In the genomic region with DNA sequence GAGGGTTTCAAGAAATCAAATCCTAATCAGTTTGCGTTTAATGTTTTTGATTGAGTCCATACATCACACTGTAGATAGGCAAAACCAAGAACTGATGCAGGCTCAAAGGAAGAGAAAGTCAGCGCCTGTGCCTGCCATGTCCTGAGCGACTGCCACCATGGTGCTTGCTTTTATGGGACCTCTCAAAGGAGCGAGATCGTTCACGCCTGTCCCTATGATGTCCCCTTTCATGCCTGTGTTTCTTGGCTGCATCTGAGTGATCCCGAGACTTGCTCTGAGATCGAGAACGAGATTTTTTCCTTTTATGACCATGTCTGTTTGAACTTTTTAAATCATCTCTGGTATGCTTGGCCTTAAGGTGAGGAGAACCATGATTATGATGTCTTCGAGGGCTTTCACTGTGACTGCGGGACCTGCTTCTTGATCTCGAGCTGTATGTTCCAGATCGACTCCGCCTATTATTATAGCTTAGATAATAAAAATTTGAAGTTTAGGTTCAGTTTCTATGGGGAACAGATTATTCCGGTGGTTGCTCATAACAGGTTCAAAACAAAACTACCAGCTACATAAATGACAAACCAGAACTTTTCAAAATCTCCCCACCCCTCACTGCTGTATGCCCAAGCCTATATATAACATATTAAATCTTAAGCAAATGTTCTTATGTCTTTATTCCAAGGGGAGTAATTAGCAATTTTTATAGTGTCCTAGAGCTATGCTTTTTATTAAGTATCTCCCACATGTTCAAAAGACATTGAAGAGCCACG, we compare ENCODE assay signal across 17 cellular contexts. TPM values are rescaled to one million over a fixed set of nuclear protein-coding genes. Genes with fewer than 3 reads are reported as not detected.
DNase-seq lines count a peak whose midpoint lies in the region; ATAC-seq, FAIRE-seq and TF ChIP-seq lines count a peak whose summit lies in the region.
"Had no signal": no experiment of that assay in that cellular context is flagged by ENCODE, and none has a peak within 500 bp of the region (broad histone marks: within the 10 kb centered on the region; RNA-seq: fewer than 3 reads in every experiment).

No MANE protein-coding gene starts in this region.

- H3K9me3 ChIP-seq in kidney (ENCODE audit: control insufficient read depth in 1 of 2, low read length in 2 of 2) (no peaks in the 10 kb centered on the region), esophagus squamous epithelium (no peaks in the 10 kb centered on the region)
- H3K9me3 ChIP-seq: A549 had no signal

- no peak for FAIRE-seq in kidney (lab: Jason Lieb, UNC)
- FAIRE-seq: A549, bronchial epithelial cell had no signal

- H3K27ac ChIP-seq in kidney (ENCODE audit: low read depth in 2 of 2, low read length in 2 of 2): no peak overlapping the region
- H3K27ac ChIP-seq in esophagus squamous epithelium: no peak overlapping the region
- H3K27ac ChIP-seq: A549 had no signal

- TF ChIP-seq CTCF in HFFc6 (IDR thresholded peaks at IDR 0.05) (no peak), kidney (IDR thresholded peaks at IDR 0.05; ENCODE audit: borderline replicate concordance, extremely low read depth, insufficient read depth) (no peak), esophagus squamous epithelium (IDR thresholded peaks at IDR 0.05) (no peak)

- H3K9me3 Mint-ChIP-seq in activated CD4-positive, alpha-beta T cell treated with anti-CD3 and anti-CD28 coated beads, Interleukin-2, amount 10 ng/mL, durations not matched to agents 24 days and 14 days: no peaks in the 10 kb centered on the region
- H3K9me3 Mint-ChIP-seq in HFFc6: 0 out of 2 replicates have a peak, but pooled peaks cover 3% of the 10 kb centered on the region
- H3K9me3 Mint-ChIP-seq in activated CD4-positive, alpha-beta memory T cell treated with anti-CD3 and anti-CD28 coated beads for 36 hours: no peaks in the 10 kb centered on the region
- no peaks in the 10 kb centered on the region for H3K9me3 Mint-ChIP-seq in naive thymus-derived CD8-positive, alpha-beta T cell

- no peak for DNase-seq in activated CD4-positive, alpha-beta T cell treated with anti-CD3 and anti-CD28 coated beads, Interleukin-2, amount 10 ng/mL, durations not matched to agents 24 days and 14 days
- no peak for DNase-seq in activated CD4-positive, alpha-beta T cell treated with anti-CD3 and anti-CD28 coated beads, Interleukin-2, amount 50 U/mL, for 1 hour
- DNase-seq in HFFc6 (no peak), kidney (no peak), inferior parietal cortex (ENCODE audit: extremely low spot score) (no peak), esophagus squamous epithelium (lab: John Stamatoyannopoulos, UW) (no peak)
- peak; percentile 53 for DNase-seq in activated CD4-positive, alpha-beta memory T cell treated with anti-CD3 and anti-CD28 coated beads for 36 hours
- DNase-seq in naive thymus-derived CD8-positive, alpha-beta T cell: no peak
- DNase-seq: activated CD4-positive, alpha-beta T cell treated with anti-CD3 and anti-CD28 coated beads for 1 hour; activated naive CD4-positive, alpha-beta T cell; effector memory CD4-positive, alpha-beta T cell; foreskin fibroblast; KBM-7; NCI-H1417; NCI-H510A had no signal

- no peak for TF ChIP-seq POLR2A in esophagus squamous epithelium (IDR thresholded peaks at IDR 0.05)

- H3K4me1 Mint-ChIP-seq in activated CD4-positive, alpha-beta T cell treated with anti-CD3 and anti-CD28 coated beads, Interleukin-2, amount 10 ng/mL, durations not matched to agents 24 days and 14 days: peaks cover 33% of the 10 kb centered on the region
- peaks cover 33% of the 10 kb centered on the region for H3K4me1 Mint-ChIP-seq in HFFc6 (ENCODE audit: low read depth)
- peaks cover 53% of the 10 kb centered on the region for H3K4me1 Mint-ChIP-seq in activated CD4-positive, alpha-beta memory T cell treated with anti-CD3 and anti-CD28 coated beads for 36 hours (ENCODE audit: low read depth)
- H3K4me1 Mint-ChIP-seq in naive thymus-derived CD8-positive, alpha-beta T cell: peaks cover 13 to 30% (median 26%) of the 10 kb centered on the region in 4 donors

- H3K4me3 Mint-ChIP-seq in activated CD4-positive, alpha-beta T cell treated with anti-CD3 and anti-CD28 coated beads, Interleukin-2, amount 10 ng/mL, durations not matched to agents 24 days and 14 days: no peak overlapping the region
- no peak overlapping the region; the same call in 1 of the 2 replicates for H3K4me3 Mint-ChIP-seq in HFFc6
- H3K4me3 Mint-ChIP-seq in activated CD4-positive, alpha-beta memory T cell treated with anti-CD3 and anti-CD28 coated beads for 36 hours: peak overlapping the region; percentile 6
- no peak overlapping the region for H3K4me3 Mint-ChIP-seq in naive thymus-derived CD8-positive, alpha-beta T cell

- POLR2A ChIA-PET in activated CD4-positive, alpha-beta memory T cell treated with anti-CD3 and anti-CD28 coated beads for 36 hours (lab: Charles Lee): interaction anchor here (0.9 to 7.0 kb wide), 6 partner anchors 8 to 472 kb away, joined by 3 to 51 read pairs (median 5); partner anchors contain the start of gene CCNL1
- POLR2A ChIA-PET in naive thymus-derived CD8-positive, alpha-beta T cell (lab: Charles Lee): interaction anchor here (2.4 kb wide), 1 partner anchor 12 kb away, joined by 14 read pairs; the partner anchor contains the start of gene CCNL1

- H3K36me3 Mint-ChIP-seq in activated CD4-positive, alpha-beta T cell treated with anti-CD3 and anti-CD28 coated beads, Interleukin-2, amount 10 ng/mL, durations not matched to agents 24 days and 14 days (ENCODE audit: low read depth): peaks cover 81% of the 10 kb centered on the region
- H3K36me3 Mint-ChIP-seq in HFFc6 (ENCODE audit: low read depth): peaks cover 68% of the 10 kb centered on the region
- peaks cover 76% of the 10 kb centered on the region for H3K36me3 Mint-ChIP-seq in activated CD4-positive, alpha-beta memory T cell treated with anti-CD3 and anti-CD28 coated beads for 36 hours
- peaks cover 16 to 93% (median 19%) of the 10 kb centered on the region in 3 donors for H3K36me3 Mint-ChIP-seq in naive thymus-derived CD8-positive, alpha-beta T cell

- ATAC-seq in naive thymus-derived CD8-positive, alpha-beta T cell: peak; percentile 9 to 27
- ATAC-seq: A549 had no signal

- H3K27me3 Mint-ChIP-seq in activated CD4-positive, alpha-beta T cell treated with anti-CD3 and anti-CD28 coated beads, Interleukin-2, amount 10 ng/mL, durations not matched to agents 24 days and 14 days: no peaks in the 10 kb centered on the region
- peaks cover 8% of the 10 kb centered on the region for H3K27me3 Mint-ChIP-seq in HFFc6 (ENCODE audit: insufficient read depth)
- H3K27me3 Mint-ChIP-seq in activated CD4-positive, alpha-beta memory T cell treated with anti-CD3 and anti-CD28 coated beads for 36 hours: no peaks in the 10 kb centered on the region
- H3K27me3 Mint-ChIP-seq in naive thymus-derived CD8-positive, alpha-beta T cell: no peaks in the 10 kb centered on the region

- H3K27me3 ChIP-seq in esophagus squamous epithelium: no peaks in the 10 kb centered on the region

- H3K36me3 ChIP-seq in kidney (ENCODE audit: control insufficient read depth in 1 of 2, insufficient read depth in 2 of 2, low read length in 2 of 2): peaks cover 65 to 85% of the 10 kb centered on the region in 2 donors
- H3K36me3 ChIP-seq in esophagus squamous epithelium: peaks cover 0 to 100% (median 40%) of the 10 kb centered on the region in 3 donors

- intact Hi-C loops in activated CD4-positive, alpha-beta T cell treated with anti-CD3 and anti-CD28 coated beads, Interleukin-2, amount 10 ng/mL, durations not matched to agents 24 days and 14 days (cut with micrococcal nuclease): no loop called here
- intact Hi-C loops in activated CD4-positive, alpha-beta memory T cell treated with anti-CD3 and anti-CD28 coated beads for 36 hours (cut with micrococcal nuclease): loop anchor here (1.0 to 2.0 kb wide), 2 partner anchors 11 to 20 kb away; no protein-coding TSS in a partner anchor
- intact Hi-C loops in kidney (cut with DNase I): no loop called here
- intact Hi-C loops in esophagus squamous epithelium (cut with DNase I): no loop called here

- WGBS in esophagus squamous epithelium, 2 donors: 72 to 86% methylated on average over 15 to 16 of the region's 16 CpGs

- H3K4me1 ChIP-seq in kidney (ENCODE audit: control insufficient read depth in 1 of 2, insufficient read depth in 1 of 2, low read depth in 1 of 2, low read length in 2 of 2): no peaks in the 10 kb centered on the region
- H3K4me1 ChIP-seq in esophagus squamous epithelium: peaks cover 0 to 5% (median 0%) of the 10 kb centered on the region in 3 donors
- H3K4me1 ChIP-seq: A549 had no signal

- H3K4me3 ChIP-seq in kidney (ENCODE audit: low read length in 2 of 2) (no peak overlapping the region), esophagus squamous epithelium (no peak overlapping the region)
- H3K4me3 ChIP-seq: A549 had no signal

- H3K9ac ChIP-seq in kidney (ENCODE audit: low read length in 2 of 2): no peak overlapping the region

- H3K27ac Mint-ChIP-seq in activated CD4-positive, alpha-beta T cell treated with anti-CD3 and anti-CD28 coated beads, Interleukin-2, amount 10 ng/mL, durations not matched to agents 24 days and 14 days: peak overlapping the region; percentile 7
- H3K27ac Mint-ChIP-seq in HFFc6: peak overlapping the region; percentile 34
- H3K27ac Mint-ChIP-seq in activated CD4-positive, alpha-beta memory T cell treated with anti-CD3 and anti-CD28 coated beads for 36 hours: peak overlapping the region; percentile 80
- H3K27ac Mint-ChIP-seq in naive thymus-derived CD8-positive, alpha-beta T cell: peak overlapping the region in 4 of 10 donors; percentile 5 to 61 (median 18)

- CTCF ChIA-PET in activated CD4-positive, alpha-beta memory T cell treated with anti-CD3 and anti-CD28 coated beads for 36 hours (lab: Charles Lee): interaction anchor here (0.7 to 1.3 kb wide), 4 partner anchors 11 to 593 kb away, joined by 3 to 6 read pairs (median 4); partner anchors contain the start of gene SSR3

RNA-seq across cellular contexts. Expression of gene CCNL1, which starts 11.6 kb away (rescaled TPM):
- total RNA-seq in activated CD4-positive, alpha-beta T cell treated with anti-CD3 and anti-CD28 coated beads, Interleukin-2, amount 10 ng/mL, durations not matched to agents 24 days and 14 days: 171 and 172 TPM in 2 replicates
- total RNA-seq in HFFc6 (2021; fragmentation: NEBNext Ultra II Directional; extraction: Animal tissue kit (Norgen Biotek cat#: 25700)): 10 to 100 TPM; 47.4 to 74.3 (median 65.1) TPM
- 100 to 1,000 TPM; 144 to 150 TPM for total RNA-seq in activated CD4-positive, alpha-beta memory T cell treated with anti-CD3 and anti-CD28 coated beads for 36 hours
- total RNA-seq in naive thymus-derived CD8-positive, alpha-beta T cell: 100 to 1,000 TPM; 385 to 388 TPM
- 10 to 100 TPM; 52.9 to 57.0 (median 54.9) TPM for polyA plus RNA-seq in naive thymus-derived CD8-positive, alpha-beta T cell
- 104 TPM for total RNA-seq in kidney
- polyA plus RNA-seq in kidney (ENCODE audit: insufficient read depth, low read depth, low replicate concordance): 41.7 TPM
- total RNA-seq in esophagus squamous epithelium: 100 to 1,000 TPM in 2 of 4 donors, 10 to 100 TPM in 2; 51.0 to 185 (median 121) TPM
